Comparison of ENCODE assay signal across 8 cellular contexts in genomic region chr14:91892918-91893527, GRCh38. TPM values are rescaled to one million over a fixed set of nuclear protein-coding genes. Genes with fewer than 3 reads are reported as not detected.
DNase-seq lines count a peak whose midpoint lies in the region; ATAC-seq lines count a peak whose summit lies in the region.

No MANE protein-coding gene starts in this region.

- peaks cover 29% of the 10 kb centered on the region for H3K4me1 ChIP-seq in mucosa of stomach (ENCODE audit: control insufficient read depth, insufficient read depth, low read length)

- no peaks in the 10 kb centered on the region for H3K36me3 ChIP-seq in mucosa of stomach (ENCODE audit: control insufficient read depth, insufficient read depth, low read length)

- no peaks in the 10 kb centered on the region for H3K9me3 ChIP-seq in mucosa of stomach (ENCODE audit: control insufficient read depth, low read length)

- DNase-seq in NCI-H510A treated with DMSO at 0.1 percent for 48 hours (lab: John Stamatoyannopoulos, UW) (peak; percentile 22), NCI-H510A (lab: John Stamatoyannopoulos, UW) (no peak), Kasumi-1 (lab: John Stamatoyannopoulos, UW) (peak; percentile 15 to 54), astrocyte of the hippocampus (ENCODE audit: low read depth, low spot score) (peak; percentile 38), NK-92 (lab: John Stamatoyannopoulos, UW; ENCODE audit: unreplicated experiment) (no peak), cerebellum (ENCODE audit: low spot score) (no peak)

- H3K4me3 ChIP-seq in mucosa of stomach (ENCODE audit: low read length), result no peak overlapping the region

- ATAC-seq in GM21723 (IDR thresholded peaks at IDR 0.05; ENCODE audit: unreplicated experiment), result no peak

- H3K9ac ChIP-seq in mucosa of stomach (ENCODE audit: low read length), result peak overlapping the region; percentile 28

- H3K27me3 ChIP-seq in mucosa of stomach (ENCODE audit: control insufficient read depth, insufficient read depth, low read length), result no peaks in the 10 kb centered on the region

RNA-seq across cellular contexts. Expression of gene TC2N, which starts 25.7 kb away (rescaled TPM):
- total RNA-seq in cerebellum, result 12.3 TPM

RNA-seq across cellular contexts. Expression of gene FBLN5, which starts 54.5 kb away (rescaled TPM):
- 6.1 TPM for total RNA-seq in cerebellum

Comparison
In these comparisons a context has a peak if more than half of its experiments do, and no peak if none do; other contexts are left out.
1. DNase-seq: peak in NCI-H510A treated with DMSO at 0.1 percent for 48 hours (single experiment), Kasumi-1 (2 of 2) and astrocyte of the hippocampus (single experiment); none in NCI-H510A (single experiment), NK-92 (single experiment) and cerebellum (single experiment).